17 cellular contexts compared by ENCODE assay signal in genomic region chr2:170142502-170142901, GRCh38. TPM values are rescaled to one million over a fixed set of nuclear protein-coding genes. Genes with fewer than 3 reads are reported as not detected.
"Had no signal": no experiment of that assay in that cellular context is flagged by ENCODE, and none has a peak within 500 bp of the region (broad histone marks: within the 10 kb centered on the region; RNA-seq: fewer than 3 reads in every experiment).

No MANE protein-coding gene starts in this region.

- ATAC-seq: left lung; stimulated activated naive B cell treated with anti-CD40 and anti-IgM and Interleukin-4, amounts not matched to agents 10 μg/mL and 1 μg/mL and 100 μg/mL, for 72 hours had no signal

- DNase-seq: activated CD4-positive, alpha-beta memory T cell treated with anti-CD3 and anti-CD28 coated beads for 36 hours; activated CD4-positive, alpha-beta T cell treated with anti-CD3 and anti-CD28 coated beads for 1 hour; activated gamma-delta T cell treated with Interleukin-2 at 50 U/mL for 16 hours; activated T-cell treated with anti-CD3 and anti-CD28 coated beads, Interleukin-2, amount 50 U/mL, for 48 hours; central memory CD4-positive, alpha-beta T cell; colonic mucosa; hippocampal formation; left lung; mammary epithelial cell; naive B cell; retina; stimulated activated CD4-positive, alpha-beta T cell treated with anti-CD3 and anti-CD28 coated beads, Interleukin-2, amount 100 ng/mL, for 48 hours; stimulated activated naive B cell treated with anti-CD40 and anti-IgM and Interleukin-4, amounts not matched to agents 10 μg/mL and 1 μg/mL and 100 μg/mL, for 72 hours; thyroid gland had no signal

- H3K27ac ChIP-seq: colonic mucosa, esophagus muscularis mucosa, left lung, thyroid gland, VCaP had no signal

RNA-seq across cellular contexts. Expression of gene MYO3B, which starts 35.4 kb away (rescaled TPM):
- total RNA-seq: glomerular endothelial cell had no signal
